ENCODE assay signal across 1 cellular context in genomic region chr2:35819053-35819452, GRCh38.
TF ChIP-seq lines count a peak whose summit lies in the region.

No MANE protein-coding gene starts in this region.

TF ChIP-seq in H1, 55 proteins besides CTCF, POLR2A, EP300 and RAD21:
- TF ChIP-seq E2F6 (IDR thresholded peaks at IDR 0.05) = no peak
TF ChIP-seq in H1: peak in this region for 0.
